ENCODE assay signal across 8 cellular contexts in the genomic region with DNA sequence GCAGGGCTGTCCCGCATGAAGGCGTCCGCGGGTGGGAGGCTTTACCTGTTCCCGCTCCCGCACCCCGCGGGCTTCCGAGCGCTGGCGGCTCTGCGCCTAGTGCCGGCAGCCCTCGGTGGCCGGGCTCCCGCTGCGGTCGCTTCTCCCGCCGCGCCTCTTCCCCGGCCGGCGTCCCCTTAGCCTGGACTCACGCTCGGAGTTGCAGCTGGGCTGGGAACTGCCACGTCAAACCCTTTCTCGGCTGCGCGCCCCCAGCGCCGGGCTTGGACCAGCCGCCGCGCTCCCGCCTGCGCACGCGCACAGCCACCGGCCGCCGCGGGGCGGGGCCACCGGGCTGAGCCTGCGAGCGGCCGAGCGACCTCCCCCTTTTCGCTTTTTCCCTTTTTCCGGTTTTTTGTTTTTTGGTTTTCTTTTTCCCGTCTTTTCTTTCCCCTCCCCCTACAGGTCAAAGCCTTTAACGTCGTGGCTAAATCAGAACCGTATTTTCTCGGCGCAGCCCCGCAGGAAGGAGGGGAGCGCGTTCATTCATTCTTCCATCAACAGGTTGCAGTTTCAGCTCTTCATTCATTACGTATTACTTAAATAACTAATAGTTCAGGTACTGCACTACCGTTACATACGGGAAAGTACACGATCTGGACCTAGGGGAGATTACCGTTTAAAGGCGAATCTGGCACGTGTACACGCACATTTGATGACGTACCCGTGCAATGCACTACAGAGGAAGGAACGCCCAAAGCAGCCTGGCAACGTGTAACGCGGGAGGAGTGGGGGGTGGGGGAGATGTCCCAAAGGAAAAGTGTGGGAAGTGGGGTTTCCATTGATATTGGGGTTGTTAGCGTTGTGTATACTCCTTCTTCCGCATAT. TPM values are rescaled to one million over a fixed set of nuclear protein-coding genes. Genes with fewer than 3 reads are reported as not detected.
A peak's percentile ranks its signal among the peaks of the same experiment; 100 is the strongest.
DNase-seq lines count a peak whose midpoint lies in the region; ATAC-seq and TF ChIP-seq lines count a peak whose summit lies in the region.

A gene with protein sequence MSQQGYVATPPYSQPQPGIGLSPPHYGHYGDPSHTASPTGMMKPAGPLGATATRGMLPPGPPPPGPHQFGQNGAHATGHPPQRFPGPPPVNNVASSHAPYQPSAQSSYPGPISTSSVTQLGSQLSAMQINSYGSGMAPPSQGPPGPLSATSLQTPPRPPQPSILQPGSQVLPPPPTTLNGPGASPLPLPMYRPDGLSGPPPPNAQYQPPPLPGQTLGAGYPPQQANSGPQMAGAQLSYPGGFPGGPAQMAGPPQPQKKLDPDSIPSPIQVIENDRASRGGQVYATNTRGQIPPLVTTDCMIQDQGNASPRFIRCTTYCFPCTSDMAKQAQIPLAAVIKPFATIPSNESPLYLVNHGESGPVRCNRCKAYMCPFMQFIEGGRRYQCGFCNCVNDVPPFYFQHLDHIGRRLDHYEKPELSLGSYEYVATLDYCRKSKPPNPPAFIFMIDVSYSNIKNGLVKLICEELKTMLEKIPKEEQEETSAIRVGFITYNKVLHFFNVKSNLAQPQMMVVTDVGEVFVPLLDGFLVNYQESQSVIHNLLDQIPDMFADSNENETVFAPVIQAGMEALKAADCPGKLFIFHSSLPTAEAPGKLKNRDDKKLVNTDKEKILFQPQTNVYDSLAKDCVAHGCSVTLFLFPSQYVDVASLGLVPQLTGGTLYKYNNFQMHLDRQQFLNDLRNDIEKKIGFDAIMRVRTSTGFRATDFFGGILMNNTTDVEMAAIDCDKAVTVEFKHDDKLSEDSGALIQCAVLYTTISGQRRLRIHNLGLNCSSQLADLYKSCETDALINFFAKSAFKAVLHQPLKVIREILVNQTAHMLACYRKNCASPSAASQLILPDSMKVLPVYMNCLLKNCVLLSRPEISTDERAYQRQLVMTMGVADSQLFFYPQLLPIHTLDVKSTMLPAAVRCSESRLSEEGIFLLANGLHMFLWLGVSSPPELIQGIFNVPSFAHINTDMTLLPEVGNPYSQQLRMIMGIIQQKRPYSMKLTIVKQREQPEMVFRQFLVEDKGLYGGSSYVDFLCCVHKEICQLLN (minus strand): TSS at position 231 of the 867 bp plus-strand sequence. CDS start 2,430 bp downstream, outside the sequence.

- peak; percentile 72 for TF ChIP-seq POLR2A in GM10847 (IDR thresholded peaks at IDR 0.05; ENCODE audit: extremely low read depth, insufficient read length)

- no peaks in the 10 kb centered on the region for H3K9me3 Mint-ChIP-seq in HFFc6
- H3K9me3 Mint-ChIP-seq in activated naive CD8-positive, alpha-beta T cell treated with anti-CD3 and anti-CD28 coated beads, Interleukin-2, amount 50 U/mL, for 24 hours = no peaks in the 10 kb centered on the region
- H3K9me3 Mint-ChIP-seq in type B pancreatic cell = no peaks in the 10 kb centered on the region

- H3K27ac Mint-ChIP-seq in HFFc6 = peak within 1 kb of the TSS; percentile 99
- H3K27ac Mint-ChIP-seq in activated naive CD8-positive, alpha-beta T cell treated with anti-CD3 and anti-CD28 coated beads, Interleukin-2, amount 50 U/mL, for 24 hours = peak within 1 kb of the TSS; percentile 98
- peak within 1 kb of the TSS; percentile 97 for H3K27ac Mint-ChIP-seq in type B pancreatic cell

- TF ChIP-seq CTCF in HFFc6 (IDR thresholded peaks at IDR 0.05) (peak; percentile 55), type B pancreatic cell (conservative IDR thresholded peaks at IDR 0.05) (peak; percentile 43)

- H3K27me3 Mint-ChIP-seq in HFFc6 (ENCODE audit: insufficient read depth) = peaks cover 10% of the 10 kb centered on the region
- H3K27me3 Mint-ChIP-seq in activated naive CD8-positive, alpha-beta T cell treated with anti-CD3 and anti-CD28 coated beads, Interleukin-2, amount 50 U/mL, for 24 hours = no peaks in the 10 kb centered on the region
- peaks cover 8% of the 10 kb centered on the region for H3K27me3 Mint-ChIP-seq in type B pancreatic cell

- DNase-seq in HFFc6 (peak; percentile 84), NAMALWA (ENCODE audit: low spot score) (peak; percentile 88), SW480 (ENCODE audit: low spot score) (peak; percentile 80), cardiac septum (ENCODE audit: low spot score) (peak; percentile 94), pons (ENCODE audit: low spot score) (peak; percentile 77), type B pancreatic cell (ENCODE audit: extremely low spot score, unreplicated experiment) (peak; percentile 93)
- peak; percentile 90 for DNase-seq in activated naive CD8-positive, alpha-beta T cell treated with anti-CD3 and anti-CD28 coated beads, Interleukin-2, amount 50 U/mL, for 24 hours

- intact Hi-C loops in cardiac septum (cut with DNase I) = no loop called here

- H3K4me1 Mint-ChIP-seq in HFFc6 (ENCODE audit: low read depth) (peaks cover 42% of the 10 kb centered on the region), type B pancreatic cell (ENCODE audit: unreplicated experiment) (peaks cover 11% of the 10 kb centered on the region)
- H3K4me1 Mint-ChIP-seq in activated naive CD8-positive, alpha-beta T cell treated with anti-CD3 and anti-CD28 coated beads, Interleukin-2, amount 50 U/mL, for 24 hours = peaks cover 20% of the 10 kb centered on the region

- H3K36me3 Mint-ChIP-seq in HFFc6 (ENCODE audit: low read depth) (peaks cover 42% of the 10 kb centered on the region), type B pancreatic cell (peaks cover 13% of the 10 kb centered on the region)
- H3K36me3 Mint-ChIP-seq in activated naive CD8-positive, alpha-beta T cell treated with anti-CD3 and anti-CD28 coated beads, Interleukin-2, amount 50 U/mL, for 24 hours (ENCODE audit: low read depth) = peaks cover 24% of the 10 kb centered on the region

- peak; percentile 88 for ATAC-seq in activated naive CD8-positive, alpha-beta T cell treated with anti-CD3 and anti-CD28 coated beads, Interleukin-2, amount 50 U/mL, for 24 hours

- H3K4me3 Mint-ChIP-seq in HFFc6 (peak within 1 kb of the TSS; percentile 98), type B pancreatic cell (peak within 1 kb of the TSS; percentile 94)
- H3K4me3 Mint-ChIP-seq in activated naive CD8-positive, alpha-beta T cell treated with anti-CD3 and anti-CD28 coated beads, Interleukin-2, amount 50 U/mL, for 24 hours = peak within 1 kb of the TSS; percentile 98

RNA-seq across cellular contexts. Expression of the gene that starts here (rescaled TPM):
- 100 to 1,000 TPM; 164 to 198 (median 183) TPM for total RNA-seq in HFFc6 (2021; fragmentation: NEBNext Ultra II Directional; extraction: Animal tissue kit (Norgen Biotek cat#: 25700))
- total RNA-seq in cardiac septum (23.7 TPM), type B pancreatic cell (ENCODE audit: low replicate concordance) (53.9 and 87.6 TPM in 2 replicates)

Comparison
In these comparisons a context has a peak if more than half of its experiments do, and no peak if none do; other contexts are left out.
1. Peak in every context shown above with its lines: DNase-seq and ATAC-seq.